12 cellular contexts compared by ENCODE assay signal in the genomic region with DNA sequence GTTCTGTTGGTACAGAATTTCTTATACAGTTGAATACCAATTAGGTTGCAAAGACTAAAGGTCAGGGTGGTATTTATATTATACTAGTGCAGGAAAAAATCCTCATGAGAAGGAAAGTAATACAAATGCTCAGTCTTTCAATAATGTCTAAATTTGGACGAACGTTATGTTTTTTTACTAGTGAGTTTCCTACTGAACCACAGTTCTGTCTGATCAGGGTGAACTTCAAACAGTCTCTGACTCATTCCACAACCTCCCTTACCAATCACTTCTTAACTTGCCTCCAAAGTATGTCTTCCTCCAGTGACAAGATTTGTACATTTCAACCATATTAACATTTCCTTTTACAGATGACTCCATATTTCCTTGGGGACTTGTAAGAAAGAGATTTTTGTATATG. TPM values are rescaled to one million over a fixed set of nuclear protein-coding genes. Genes with fewer than 3 reads are reported as not detected.
DNase-seq lines count a peak whose midpoint lies in the region; ATAC-seq and TF ChIP-seq lines count a peak whose summit lies in the region.
"Had no signal": no experiment of that assay in that cellular context is flagged by ENCODE, and none has a peak within 500 bp of the region (broad histone marks: within the 10 kb centered on the region; RNA-seq: fewer than 3 reads in every experiment).

No MANE protein-coding gene starts in this region.

- TF ChIP-seq POLR2A in breast epithelium (IDR thresholded peaks at IDR 0.05), result no peak

- TF ChIP-seq CTCF in breast epithelium (IDR thresholded peaks at IDR 0.05), result no peak

- peak; percentile 94 for ATAC-seq in GM18861 (IDR thresholded peaks at IDR 0.05; ENCODE audit: unreplicated experiment)
- peak; percentile 96 for ATAC-seq in GM21825 (IDR thresholded peaks at IDR 0.05; ENCODE audit: unreplicated experiment)
- ATAC-seq in HG03571 (IDR thresholded peaks at IDR 0.05; ENCODE audit: unreplicated experiment), result peak; percentile 91
- ATAC-seq: Panc1 had no signal

- no peaks in the 10 kb centered on the region for H3K36me3 ChIP-seq in breast epithelium
- H3K36me3 ChIP-seq: uterus had no signal

- intact Hi-C loops in breast epithelium (cut with DNase I; ENCODE audit: low total_unique reads), result no loop called here

- H3K4me3 ChIP-seq in breast epithelium, result no peak overlapping the region
- H3K4me3 ChIP-seq: uterus had no signal

- no peaks in the 10 kb centered on the region for H3K4me1 ChIP-seq in breast epithelium
- H3K4me1 ChIP-seq: uterus had no signal

- H3K27ac ChIP-seq in breast epithelium, result no peak overlapping the region
- H3K27ac ChIP-seq: uterus had no signal

- no peaks in the 10 kb centered on the region for H3K27me3 ChIP-seq in breast epithelium
- H3K27me3 ChIP-seq: uterus had no signal

- H3K9me3 ChIP-seq in breast epithelium, result no peaks in the 10 kb centered on the region
- H3K9me3 ChIP-seq: uterus had no signal

- DNase-seq in glomerular visceral epithelial cell (ENCODE audit: extremely low spot score) (peak; percentile 23), NCI-H1417 treated with DMSO at 0.1 percent for 48 hours (lab: John Stamatoyannopoulos, UW) (no peak), CD1c-positive myeloid dendritic cell (ENCODE audit: extremely low spot score) (no peak), DMS79 (lab: John Stamatoyannopoulos, UW) (no peak), breast epithelium (ENCODE audit: low spot score in 2 of 2) (no peak)
- DNase-seq: uterus had no signal

RNA-seq across cellular contexts. Expression of a gene that starts 3.4 kb away (rescaled TPM):
- total RNA-seq in breast epithelium, result 1 to 10 TPM in 1 of 3 donors, not detected in 2; 1.3 TPM
- total RNA-seq: H1, skeletal muscle tissue had no signal

RNA-seq across cellular contexts. Expression of a gene that starts 36.3 kb away (rescaled TPM):
- total RNA-seq in breast epithelium, result 10 to 100 TPM; 21.1 to 36.9 (median 24.9) TPM
